In the genomic region with DNA sequence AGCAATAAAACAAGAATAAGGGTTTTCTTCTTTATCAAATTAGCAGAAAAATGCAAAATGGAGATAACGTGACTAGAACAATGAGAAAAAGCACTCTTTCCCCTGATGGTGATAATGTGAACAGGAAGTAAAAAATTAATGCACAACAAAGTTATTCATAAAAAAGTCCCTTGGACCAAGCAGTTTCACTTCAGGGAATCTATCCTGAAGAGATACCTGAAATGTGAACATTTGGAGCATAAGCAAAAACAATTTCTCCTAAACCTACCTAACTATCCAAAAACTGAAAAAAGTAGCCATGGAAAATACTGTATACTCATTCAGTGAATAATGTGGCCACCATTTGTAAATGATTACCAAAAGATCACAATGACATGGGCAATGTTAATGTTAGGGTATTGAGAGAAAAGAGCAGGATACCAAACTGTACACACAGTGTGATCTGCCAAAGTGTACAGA, we compare ENCODE assay signal across 1 cellular context.
TF ChIP-seq lines count a peak whose summit lies in the region.

No MANE protein-coding gene starts in this region.

TF ChIP-seq in WTC11, 78 proteins besides CTCF, POLR2A, EP300 and RAD21 (continued from another document):
- TF ChIP-seq, protein P1, sequence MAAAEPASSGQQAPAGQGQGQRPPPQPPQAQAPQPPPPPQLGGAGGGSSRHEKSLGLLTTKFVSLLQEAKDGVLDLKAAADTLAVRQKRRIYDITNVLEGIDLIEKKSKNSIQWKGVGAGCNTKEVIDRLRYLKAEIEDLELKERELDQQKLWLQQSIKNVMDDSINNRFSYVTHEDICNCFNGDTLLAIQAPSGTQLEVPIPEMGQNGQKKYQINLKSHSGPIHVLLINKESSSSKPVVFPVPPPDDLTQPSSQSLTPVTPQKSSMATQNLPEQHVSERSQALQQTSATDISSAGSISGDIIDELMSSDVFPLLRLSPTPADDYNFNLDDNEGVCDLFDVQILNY (CRISPR knock-in tag; IDR thresholded peaks at IDR 0.05) = no peak
- no peak for TF ChIP-seq ZNF138 (CRISPR knock-in tag; conservative IDR thresholded peaks at IDR 0.05)
